13 cellular contexts compared by ENCODE assay signal in genomic region chr1:180504186-180504585, GRCh38. TPM values are rescaled to one million over a fixed set of nuclear protein-coding genes. Genes with fewer than 3 reads are reported as not detected.
"Had no signal": no experiment of that assay in that cellular context is flagged by ENCODE, and none has a peak within 500 bp of the region (broad histone marks: within the 10 kb centered on the region; RNA-seq: fewer than 3 reads in every experiment).

No MANE protein-coding gene starts in this region.

- ATAC-seq: gastrocnemius medialis; heart left ventricle; pancreas; stimulated activated effector memory CD8-positive, alpha-beta T cell treated with anti-CD3 and anti-CD28 coated beads, Interleukin-12 subunit alpha, Interleukin-12 subunit beta, amount 100 ng/mL, for 72 hours had no signal

- H3K36me3 ChIP-seq: gastrocnemius medialis, heart left ventricle, pancreas, thoracic aorta had no signal

- H3K27ac ChIP-seq: gastrocnemius medialis had no signal

- H3K27me3 Mint-ChIP-seq: activated T-cell treated with anti-CD3 and anti-CD28 coated beads, Interleukin-2, amount 50 U/mL, for 24 hours had no signal

- H3K9me3 ChIP-seq: gastrocnemius medialis, pancreas, thoracic aorta had no signal

- H3K27me3 ChIP-seq: gastrocnemius medialis, heart left ventricle, pancreas had no signal

- DNase-seq: activated CD4-positive, CD25-positive, alpha-beta regulatory T cell treated with anti-CD3 and anti-CD28 coated beads, Interleukin-2, amount 50 U/mL, for 72 hours; activated T-cell treated with anti-CD3 and anti-CD28 coated beads, Interleukin-2, amount 50 U/mL, for 24 hours; gastrocnemius medialis; heart left ventricle; pancreas had no signal

- H3K9me3 Mint-ChIP-seq: activated T-cell treated with anti-CD3 and anti-CD28 coated beads, Interleukin-2, amount 50 U/mL, for 24 hours; stimulated activated effector memory CD8-positive, alpha-beta T cell treated with anti-CD3 and anti-CD28 coated beads, Interleukin-12 subunit alpha, Interleukin-12 subunit beta, amount 100 ng/mL, for 72 hours had no signal

- H3K27ac Mint-ChIP-seq: activated T-cell treated with anti-CD3 and anti-CD28 coated beads, Interleukin-2, amount 50 U/mL, for 24 hours had no signal

RNA-seq across cellular contexts. Expression of gene OVAAL, which starts 54.6 kb away (rescaled TPM):
- total RNA-seq: astrocyte, dermis microvascular lymphatic vessel endothelial cell, epithelial cell of proximal tubule, gastrocnemius medialis, lower leg skin, mesenteric fat pad, pancreas, thoracic aorta had no signal
- polyA plus RNA-seq: adipose tissue, pancreas had no signal
